Comparison of ENCODE assay signal across 1 cellular context in the genomic region with DNA sequence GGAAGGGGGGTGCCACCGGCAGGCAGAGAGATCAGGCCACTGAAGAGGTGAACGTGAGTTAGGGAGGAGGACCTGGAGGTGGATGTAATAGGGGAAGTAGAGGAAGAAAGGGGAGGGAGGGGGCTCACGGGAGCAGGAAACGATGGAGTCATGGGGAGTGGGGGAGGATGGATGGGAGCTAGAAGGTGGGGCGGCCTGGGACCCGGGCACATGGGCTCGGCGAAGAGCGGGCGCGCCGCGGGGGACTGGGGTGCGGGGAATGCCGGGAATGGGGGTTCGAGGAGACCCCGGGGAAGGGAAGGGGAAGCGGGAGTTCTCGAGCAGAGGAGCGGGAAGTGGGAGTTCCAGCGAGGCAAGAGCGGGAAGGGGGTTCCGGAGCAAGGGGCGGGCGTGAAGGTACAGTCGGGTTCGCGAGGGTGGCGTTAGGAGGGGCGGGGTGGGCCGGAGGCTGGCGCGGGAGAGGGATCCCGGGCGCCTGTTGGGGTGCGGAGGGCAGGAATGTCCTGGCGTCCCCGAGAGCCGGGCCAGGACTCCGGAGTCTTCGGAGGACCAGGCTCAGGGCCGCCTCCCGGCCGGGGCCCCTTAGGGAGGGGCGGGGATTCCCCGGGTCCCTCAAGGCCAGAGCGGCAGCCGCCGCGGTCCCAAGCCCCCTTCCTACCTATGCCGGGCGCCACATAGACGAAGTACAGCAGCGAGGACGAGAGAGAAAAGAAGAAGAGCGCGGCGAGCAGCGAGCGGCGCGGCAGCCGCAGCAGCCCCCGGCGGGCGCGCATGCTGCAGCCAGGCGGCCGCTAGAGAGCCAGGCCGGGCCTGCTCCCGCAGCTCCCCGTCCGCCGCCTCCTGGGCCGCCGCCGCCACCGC.
A peak's percentile ranks its signal among the peaks of the same experiment; 100 is the strongest.
TF ChIP-seq lines count a peak whose summit lies in the region.

No MANE protein-coding gene starts in this region.

TF ChIP-seq in HepG2, 621 proteins besides CTCF, POLR2A, EP300 and RAD21 (continued from another document and continues in another):
- TF ChIP-seq ZFP90 (CRISPR knock-in tag; IDR thresholded peaks at IDR 0.05; ENCODE audit: borderline replicate concordance), result 0 out of 2 replicates have a peak, but pooled peaks have one; percentile 27
- peak; percentile 78 for TF ChIP-seq IKZF4 (CRISPR knock-in tag; IDR thresholded peaks at IDR 0.05; ENCODE audit: borderline replicate concordance, low read depth, not compliant biosample characterization)
- TF ChIP-seq SOX6 (IDR thresholded peaks at IDR 0.05), result no peak
- no peak for TF ChIP-seq SOX6 (CRISPR knock-in tag; IDR thresholded peaks at IDR 0.05)
- TF ChIP-seq, protein P1, sequence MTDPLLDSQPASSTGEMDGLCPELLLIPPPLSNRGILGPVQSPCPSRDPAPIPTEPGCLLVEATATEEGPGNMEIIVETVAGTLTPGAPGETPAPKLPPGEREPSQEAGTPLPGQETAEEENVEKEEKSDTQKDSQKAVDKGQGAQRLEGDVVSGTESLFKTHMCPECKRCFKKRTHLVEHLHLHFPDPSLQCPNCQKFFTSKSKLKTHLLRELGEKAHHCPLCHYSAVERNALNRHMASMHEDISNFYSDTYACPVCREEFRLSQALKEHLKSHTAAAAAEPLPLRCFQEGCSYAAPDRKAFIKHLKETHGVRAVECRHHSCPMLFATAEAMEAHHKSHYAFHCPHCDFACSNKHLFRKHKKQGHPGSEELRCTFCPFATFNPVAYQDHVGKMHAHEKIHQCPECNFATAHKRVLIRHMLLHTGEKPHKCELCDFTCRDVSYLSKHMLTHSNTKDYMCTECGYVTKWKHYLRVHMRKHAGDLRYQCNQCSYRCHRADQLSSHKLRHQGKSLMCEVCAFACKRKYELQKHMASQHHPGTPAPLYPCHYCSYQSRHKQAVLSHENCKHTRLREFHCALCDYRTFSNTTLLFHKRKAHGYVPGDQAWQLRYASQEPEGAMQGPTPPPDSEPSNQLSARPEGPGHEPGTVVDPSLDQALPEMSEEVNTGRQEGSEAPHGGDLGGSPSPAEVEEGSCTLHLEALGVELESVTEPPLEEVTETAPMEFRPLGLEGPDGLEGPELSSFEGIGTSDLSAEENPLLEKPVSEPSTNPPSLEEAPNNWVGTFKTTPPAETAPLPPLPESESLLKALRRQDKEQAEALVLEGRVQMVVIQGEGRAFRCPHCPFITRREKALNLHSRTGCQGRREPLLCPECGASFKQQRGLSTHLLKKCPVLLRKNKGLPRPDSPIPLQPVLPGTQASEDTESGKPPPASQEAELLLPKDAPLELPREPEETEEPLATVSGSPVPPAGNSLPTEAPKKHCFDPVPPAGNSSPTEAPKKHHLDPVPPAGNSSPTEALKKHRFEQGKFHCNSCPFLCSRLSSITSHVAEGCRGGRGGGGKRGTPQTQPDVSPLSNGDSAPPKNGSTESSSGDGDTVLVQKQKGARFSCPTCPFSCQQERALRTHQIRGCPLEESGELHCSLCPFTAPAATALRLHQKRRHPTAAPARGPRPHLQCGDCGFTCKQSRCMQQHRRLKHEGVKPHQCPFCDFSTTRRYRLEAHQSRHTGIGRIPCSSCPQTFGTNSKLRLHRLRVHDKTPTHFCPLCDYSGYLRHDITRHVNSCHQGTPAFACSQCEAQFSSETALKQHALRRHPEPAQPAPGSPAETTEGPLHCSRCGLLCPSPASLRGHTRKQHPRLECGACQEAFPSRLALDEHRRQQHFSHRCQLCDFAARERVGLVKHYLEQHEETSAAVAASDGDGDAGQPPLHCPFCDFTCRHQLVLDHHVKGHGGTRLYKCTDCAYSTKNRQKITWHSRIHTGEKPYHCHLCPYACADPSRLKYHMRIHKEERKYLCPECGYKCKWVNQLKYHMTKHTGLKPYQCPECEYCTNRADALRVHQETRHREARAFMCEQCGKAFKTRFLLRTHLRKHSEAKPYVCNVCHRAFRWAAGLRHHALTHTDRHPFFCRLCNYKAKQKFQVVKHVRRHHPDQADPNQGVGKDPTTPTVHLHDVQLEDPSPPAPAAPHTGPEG (CRISPR knock-in tag; IDR thresholded peaks at IDR 0.05), result no peak
- TF ChIP-seq ZNF383 (CRISPR knock-in tag; IDR thresholded peaks at IDR 0.05; ENCODE audit: borderline replicate concordance), result no peak
- TF ChIP-seq ZNF547 (CRISPR knock-in tag; IDR thresholded peaks at IDR 0.05), result 0 out of 2 replicates have a peak, but pooled peaks have one; percentile 44
- TF ChIP-seq, protein P2, sequence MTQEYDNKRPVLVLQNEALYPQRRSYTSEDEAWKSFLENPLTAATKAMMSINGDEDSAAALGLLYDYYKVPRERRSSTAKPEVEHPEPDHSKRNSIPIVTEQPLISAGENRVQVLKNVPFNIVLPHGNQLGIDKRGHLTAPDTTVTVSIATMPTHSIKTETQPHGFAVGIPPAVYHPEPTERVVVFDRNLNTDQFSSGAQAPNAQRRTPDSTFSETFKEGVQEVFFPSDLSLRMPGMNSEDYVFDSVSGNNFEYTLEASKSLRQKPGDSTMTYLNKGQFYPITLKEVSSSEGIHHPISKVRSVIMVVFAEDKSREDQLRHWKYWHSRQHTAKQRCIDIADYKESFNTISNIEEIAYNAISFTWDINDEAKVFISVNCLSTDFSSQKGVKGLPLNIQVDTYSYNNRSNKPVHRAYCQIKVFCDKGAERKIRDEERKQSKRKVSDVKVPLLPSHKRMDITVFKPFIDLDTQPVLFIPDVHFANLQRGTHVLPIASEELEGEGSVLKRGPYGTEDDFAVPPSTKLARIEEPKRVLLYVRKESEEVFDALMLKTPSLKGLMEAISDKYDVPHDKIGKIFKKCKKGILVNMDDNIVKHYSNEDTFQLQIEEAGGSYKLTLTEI (CRISPR knock-in tag; conservative IDR thresholded peaks at IDR 0.05), result no peak
- no peak for TF ChIP-seq ZNF10 (CRISPR knock-in tag; IDR thresholded peaks at IDR 0.05; ENCODE audit: borderline replicate concordance, low read depth)
- no peak for TF ChIP-seq ZBTB42 (CRISPR knock-in tag; IDR thresholded peaks at IDR 0.05)
- TF ChIP-seq MYC (CRISPR knock-in tag; IDR thresholded peaks at IDR 0.05; ENCODE audit: borderline replicate concordance), result no peak; the same call in 1 of the 2 replicates
- no peak for TF ChIP-seq ZNF446 (CRISPR knock-in tag; IDR thresholded peaks at IDR 0.05)
- TF ChIP-seq ARNT (IDR thresholded peaks at IDR 0.05), result no peak
- no peak for TF ChIP-seq SYNCRIP (IDR thresholded peaks at IDR 0.05; ENCODE audit: insufficient read depth, low read depth, low read length)
- TF ChIP-seq, protein P3, sequence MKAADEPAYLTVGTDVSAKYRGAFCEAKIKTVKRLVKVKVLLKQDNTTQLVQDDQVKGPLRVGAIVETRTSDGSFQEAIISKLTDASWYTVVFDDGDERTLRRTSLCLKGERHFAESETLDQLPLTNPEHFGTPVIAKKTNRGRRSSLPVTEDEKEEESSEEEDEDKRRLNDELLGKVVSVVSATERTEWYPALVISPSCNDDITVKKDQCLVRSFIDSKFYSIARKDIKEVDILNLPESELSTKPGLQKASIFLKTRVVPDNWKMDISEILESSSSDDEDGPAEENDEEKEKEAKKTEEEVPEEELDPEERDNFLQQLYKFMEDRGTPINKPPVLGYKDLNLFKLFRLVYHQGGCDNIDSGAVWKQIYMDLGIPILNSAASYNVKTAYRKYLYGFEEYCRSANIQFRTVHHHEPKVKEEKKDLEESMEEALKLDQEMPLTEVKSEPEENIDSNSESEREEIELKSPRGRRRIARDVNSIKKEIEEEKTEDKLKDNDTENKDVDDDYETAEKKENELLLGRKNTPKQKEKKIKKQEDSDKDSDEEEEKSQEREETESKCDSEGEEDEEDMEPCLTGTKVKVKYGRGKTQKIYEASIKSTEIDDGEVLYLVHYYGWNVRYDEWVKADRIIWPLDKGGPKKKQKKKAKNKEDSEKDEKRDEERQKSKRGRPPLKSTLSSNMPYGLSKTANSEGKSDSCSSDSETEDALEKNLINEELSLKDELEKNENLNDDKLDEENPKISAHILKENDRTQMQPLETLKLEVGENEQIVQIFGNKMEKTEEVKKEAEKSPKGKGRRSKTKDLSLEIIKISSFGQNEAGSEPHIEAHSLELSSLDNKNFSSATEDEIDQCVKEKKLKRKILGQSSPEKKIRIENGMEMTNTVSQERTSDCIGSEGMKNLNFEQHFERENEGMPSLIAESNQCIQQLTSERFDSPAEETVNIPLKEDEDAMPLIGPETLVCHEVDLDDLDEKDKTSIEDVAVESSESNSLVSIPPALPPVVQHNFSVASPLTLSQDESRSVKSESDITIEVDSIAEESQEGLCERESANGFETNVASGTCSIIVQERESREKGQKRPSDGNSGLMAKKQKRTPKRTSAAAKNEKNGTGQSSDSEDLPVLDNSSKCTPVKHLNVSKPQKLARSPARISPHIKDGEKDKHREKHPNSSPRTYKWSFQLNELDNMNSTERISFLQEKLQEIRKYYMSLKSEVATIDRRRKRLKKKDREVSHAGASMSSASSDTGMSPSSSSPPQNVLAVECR (CRISPR knock-in tag; IDR thresholded peaks at IDR 0.05; ENCODE audit: borderline replicate concordance), result peak; percentile 83
- TF ChIP-seq ZNF317 (CRISPR knock-in tag; IDR thresholded peaks at IDR 0.05), result no peak
- TF ChIP-seq TCF7 (IDR thresholded peaks at IDR 0.05; ENCODE audit: low read depth), result no peak
- no peak for TF ChIP-seq NFIC (IDR thresholded peaks at IDR 0.05; ENCODE audit: low read length)
- TF ChIP-seq MATR3 (CRISPR knock-in tag; IDR thresholded peaks at IDR 0.05), result no peak
- TF ChIP-seq ZNF44 (CRISPR knock-in tag; IDR thresholded peaks at IDR 0.05), result no peak
- TF ChIP-seq, protein P4, sequence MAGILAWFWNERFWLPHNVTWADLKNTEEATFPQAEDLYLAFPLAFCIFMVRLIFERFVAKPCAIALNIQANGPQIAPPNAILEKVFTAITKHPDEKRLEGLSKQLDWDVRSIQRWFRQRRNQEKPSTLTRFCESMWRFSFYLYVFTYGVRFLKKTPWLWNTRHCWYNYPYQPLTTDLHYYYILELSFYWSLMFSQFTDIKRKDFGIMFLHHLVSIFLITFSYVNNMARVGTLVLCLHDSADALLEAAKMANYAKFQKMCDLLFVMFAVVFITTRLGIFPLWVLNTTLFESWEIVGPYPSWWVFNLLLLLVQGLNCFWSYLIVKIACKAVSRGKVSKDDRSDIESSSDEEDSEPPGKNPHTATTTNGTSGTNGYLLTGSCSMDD (CRISPR knock-in tag; IDR thresholded peaks at IDR 0.05), result 0 out of 2 replicates have a peak, but pooled peaks have one; percentile 40
- no peak for TF ChIP-seq ZNF225 (CRISPR knock-in tag; IDR thresholded peaks at IDR 0.05)
- TF ChIP-seq, protein P5, sequence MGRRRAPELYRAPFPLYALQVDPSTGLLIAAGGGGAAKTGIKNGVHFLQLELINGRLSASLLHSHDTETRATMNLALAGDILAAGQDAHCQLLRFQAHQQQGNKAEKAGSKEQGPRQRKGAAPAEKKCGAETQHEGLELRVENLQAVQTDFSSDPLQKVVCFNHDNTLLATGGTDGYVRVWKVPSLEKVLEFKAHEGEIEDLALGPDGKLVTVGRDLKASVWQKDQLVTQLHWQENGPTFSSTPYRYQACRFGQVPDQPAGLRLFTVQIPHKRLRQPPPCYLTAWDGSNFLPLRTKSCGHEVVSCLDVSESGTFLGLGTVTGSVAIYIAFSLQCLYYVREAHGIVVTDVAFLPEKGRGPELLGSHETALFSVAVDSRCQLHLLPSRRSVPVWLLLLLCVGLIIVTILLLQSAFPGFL (CRISPR knock-in tag; IDR thresholded peaks at IDR 0.05), result peak; percentile 44; the same call in 1 of the 2 replicates
- TF ChIP-seq, protein P6, sequence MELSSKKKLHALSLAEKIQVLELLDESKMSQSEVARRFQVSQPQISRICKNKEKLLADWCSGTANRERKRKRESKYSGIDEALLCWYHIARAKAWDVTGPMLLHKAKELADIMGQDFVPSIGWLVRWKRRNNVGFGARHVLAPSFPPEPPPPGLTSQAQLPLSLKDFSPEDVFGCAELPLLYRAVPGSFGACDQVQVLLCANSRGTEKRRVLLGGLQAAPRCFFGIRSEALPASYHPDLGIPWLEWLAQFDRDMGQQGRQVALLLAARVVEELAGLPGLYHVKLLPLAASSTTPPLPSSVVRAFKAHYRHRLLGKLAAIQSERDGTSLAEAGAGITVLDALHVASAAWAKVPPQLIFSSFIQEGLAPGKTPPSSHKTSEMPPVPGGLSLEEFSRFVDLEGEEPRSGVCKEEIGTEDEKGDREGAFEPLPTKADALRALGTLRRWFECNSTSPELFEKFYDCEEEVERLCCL (CRISPR knock-in tag; IDR thresholded peaks at IDR 0.05; ENCODE audit: borderline replicate concordance), result 0 out of 2 replicates have a peak, but pooled peaks have one; percentile 62
- no peak for TF ChIP-seq ZNF570 (CRISPR knock-in tag; IDR thresholded peaks at IDR 0.05; ENCODE audit: borderline replicate concordance)
- peak; percentile 79 for TF ChIP-seq AGO2 (optimal IDR thresholded peaks at IDR 0.05; ENCODE audit: low read depth, low read length)
- no peak; the same call in 1 of the 2 replicates for TF ChIP-seq KAT8 (CRISPR knock-in tag; IDR thresholded peaks at IDR 0.05)
- no peak for TF ChIP-seq ATF7 (IDR thresholded peaks at IDR 0.05)
- TF ChIP-seq ATF7 (CRISPR knock-in tag; IDR thresholded peaks at IDR 0.05), result 0 out of 2 replicates have a peak, but pooled peaks have one; percentile 7
- 0 out of 2 replicates have a peak, but pooled peaks have one; percentile 13 for TF ChIP-seq ZSCAN25 (CRISPR knock-in tag; IDR thresholded peaks at IDR 0.05)
- TF ChIP-seq CHCHD3 (CRISPR knock-in tag; IDR thresholded peaks at IDR 0.05), result no peak
- no peak for TF ChIP-seq PLRG1 (conservative IDR thresholded peaks at IDR 0.05)
- TF ChIP-seq, protein P7, sequence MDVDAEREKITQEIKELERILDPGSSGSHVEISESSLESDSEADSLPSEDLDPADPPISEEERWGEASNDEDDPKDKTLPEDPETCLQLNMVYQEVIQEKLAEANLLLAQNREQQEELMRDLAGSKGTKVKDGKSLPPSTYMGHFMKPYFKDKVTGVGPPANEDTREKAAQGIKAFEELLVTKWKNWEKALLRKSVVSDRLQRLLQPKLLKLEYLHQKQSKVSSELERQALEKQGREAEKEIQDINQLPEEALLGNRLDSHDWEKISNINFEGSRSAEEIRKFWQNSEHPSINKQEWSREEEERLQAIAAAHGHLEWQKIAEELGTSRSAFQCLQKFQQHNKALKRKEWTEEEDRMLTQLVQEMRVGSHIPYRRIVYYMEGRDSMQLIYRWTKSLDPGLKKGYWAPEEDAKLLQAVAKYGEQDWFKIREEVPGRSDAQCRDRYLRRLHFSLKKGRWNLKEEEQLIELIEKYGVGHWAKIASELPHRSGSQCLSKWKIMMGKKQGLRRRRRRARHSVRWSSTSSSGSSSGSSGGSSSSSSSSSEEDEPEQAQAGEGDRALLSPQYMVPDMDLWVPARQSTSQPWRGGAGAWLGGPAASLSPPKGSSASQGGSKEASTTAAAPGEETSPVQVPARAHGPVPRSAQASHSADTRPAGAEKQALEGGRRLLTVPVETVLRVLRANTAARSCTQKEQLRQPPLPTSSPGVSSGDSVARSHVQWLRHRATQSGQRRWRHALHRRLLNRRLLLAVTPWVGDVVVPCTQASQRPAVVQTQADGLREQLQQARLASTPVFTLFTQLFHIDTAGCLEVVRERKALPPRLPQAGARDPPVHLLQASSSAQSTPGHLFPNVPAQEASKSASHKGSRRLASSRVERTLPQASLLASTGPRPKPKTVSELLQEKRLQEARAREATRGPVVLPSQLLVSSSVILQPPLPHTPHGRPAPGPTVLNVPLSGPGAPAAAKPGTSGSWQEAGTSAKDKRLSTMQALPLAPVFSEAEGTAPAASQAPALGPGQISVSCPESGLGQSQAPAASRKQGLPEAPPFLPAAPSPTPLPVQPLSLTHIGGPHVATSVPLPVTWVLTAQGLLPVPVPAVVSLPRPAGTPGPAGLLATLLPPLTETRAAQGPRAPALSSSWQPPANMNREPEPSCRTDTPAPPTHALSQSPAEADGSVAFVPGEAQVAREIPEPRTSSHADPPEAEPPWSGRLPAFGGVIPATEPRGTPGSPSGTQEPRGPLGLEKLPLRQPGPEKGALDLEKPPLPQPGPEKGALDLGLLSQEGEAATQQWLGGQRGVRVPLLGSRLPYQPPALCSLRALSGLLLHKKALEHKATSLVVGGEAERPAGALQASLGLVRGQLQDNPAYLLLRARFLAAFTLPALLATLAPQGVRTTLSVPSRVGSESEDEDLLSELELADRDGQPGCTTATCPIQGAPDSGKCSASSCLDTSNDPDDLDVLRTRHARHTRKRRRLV (CRISPR knock-in tag; IDR thresholded peaks at IDR 0.05), result no peak
